8 cellular contexts compared by ENCODE assay signal in the genomic region with DNA sequence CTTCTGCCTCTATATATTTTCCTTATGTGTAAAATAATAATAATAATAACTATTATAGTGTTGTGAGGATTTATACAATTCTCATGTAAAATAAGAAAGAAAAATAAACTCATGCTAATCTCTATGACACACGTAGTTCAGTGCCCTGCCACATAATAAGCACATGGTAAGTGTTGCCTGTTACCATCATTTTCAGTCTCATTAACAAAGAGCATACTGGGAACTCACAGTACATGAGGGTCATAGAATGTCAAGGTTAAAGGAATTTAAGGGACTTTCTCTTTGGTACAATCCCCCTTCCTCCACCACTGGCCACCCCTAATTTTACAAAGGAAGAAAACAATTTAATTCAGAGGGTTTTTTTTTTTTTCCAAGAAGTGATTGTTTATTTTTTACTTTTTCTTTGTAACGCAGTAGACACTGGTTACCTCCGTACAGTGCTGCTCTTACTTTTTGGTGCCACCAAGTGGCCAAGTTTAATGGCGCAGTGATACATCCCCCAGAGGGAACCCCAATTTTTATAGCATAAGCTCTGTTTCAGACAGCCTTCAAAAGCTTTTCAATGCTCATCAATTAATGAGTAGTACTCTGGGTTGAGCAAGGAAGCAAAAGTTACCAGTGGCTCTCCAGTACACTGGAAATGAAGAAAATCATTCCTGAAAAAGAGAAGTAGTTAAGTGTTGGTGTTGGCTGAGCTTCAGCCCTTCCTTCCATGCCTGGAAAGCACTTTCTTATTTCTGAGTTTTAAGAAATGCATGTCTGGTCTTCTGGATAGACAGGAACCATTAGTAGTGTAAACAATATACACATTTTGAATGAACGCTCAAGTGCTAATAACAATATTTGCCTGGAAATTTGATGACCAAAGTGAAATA.
DNase-seq lines count a peak whose midpoint lies in the region; ATAC-seq and TF ChIP-seq lines count a peak whose summit lies in the region.

No MANE protein-coding gene starts in this region.

- no peaks in the 10 kb centered on the region for H3K27me3 ChIP-seq in CD4-positive, alpha-beta T cell (ENCODE audit: control insufficient read depth, insufficient read depth, low read length)
- peaks cover 6% of the 10 kb centered on the region for H3K27me3 ChIP-seq in left ventricle myocardium inferior (ENCODE audit: low read depth)

- H3K4me3 Mint-ChIP-seq in CD4-positive, alpha-beta T cell, result no peak overlapping the region

- H3K4me1 Mint-ChIP-seq in CD4-positive, alpha-beta T cell (ENCODE audit: low read depth), result peaks cover 35% of the 10 kb centered on the region

- H3K36me3 Mint-ChIP-seq in CD4-positive, alpha-beta T cell (ENCODE audit: low read depth), result no peaks in the 10 kb centered on the region

- H3K27me3 Mint-ChIP-seq in CD4-positive, alpha-beta T cell, result no peaks in the 10 kb centered on the region

- no peak overlapping the region for H3K27ac ChIP-seq in CD4-positive, alpha-beta T cell (ENCODE audit: low read depth, low read length)
- no peak overlapping the region for H3K27ac ChIP-seq in left ventricle myocardium inferior (replicated peaks)

- H3K36me3 ChIP-seq in left ventricle myocardium inferior, result no peaks in the 10 kb centered on the region

- H3K4me1 ChIP-seq in left ventricle myocardium inferior, result no peaks in the 10 kb centered on the region

- no peak overlapping the region for H3K4me3 ChIP-seq in left ventricle myocardium inferior

- H3K27ac Mint-ChIP-seq in CD4-positive, alpha-beta T cell, result no peak overlapping the region

- ATAC-seq in CD4-positive, alpha-beta T cell (ENCODE audit: poor library complexity), result peak; percentile 71
- ATAC-seq in GM19035 (IDR thresholded peaks at IDR 0.05; ENCODE audit: unreplicated experiment) (peak; percentile 99), HG03175 (IDR thresholded peaks at IDR 0.05; ENCODE audit: unreplicated experiment) (peak; percentile 95)

- no peaks in the 10 kb centered on the region for H3K9me3 ChIP-seq in CD4-positive, alpha-beta T cell (ENCODE audit: control insufficient read depth, low read length)
- H3K9me3 ChIP-seq in left ventricle myocardium inferior (replicated peaks), result no peaks in the 10 kb centered on the region

- CTCF ChIA-PET in CD4-positive, alpha-beta T cell (lab: Charles Lee), result interaction anchor here (0.6 to 3.1 kb wide), 7 partner anchors 15 to 651 kb away, joined by 3 to 14 read pairs (median 3); no protein-coding TSS in a partner anchor

- H3K9me3 Mint-ChIP-seq in CD4-positive, alpha-beta T cell, result no peaks in the 10 kb centered on the region

- intact Hi-C loops in CD4-positive, alpha-beta T cell (cut with DNase I, micrococcal nuclease), result loop anchor here (1.0 to 10.0 kb wide), 3 partner anchors 333 to 1203 kb away; no protein-coding TSS in a partner anchor
- intact Hi-C loops in left ventricle myocardium inferior (cut with micrococcal nuclease), result loop anchor here (5.0 kb wide), 1 partner anchor 376 kb away; no protein-coding TSS in a partner anchor

- peak; percentile 85 for TF ChIP-seq CTCF in CD4-positive, alpha-beta T cell (IDR thresholded peaks at IDR 0.05)
- peak; percentile 62 for TF ChIP-seq CTCF in left ventricle myocardium inferior (IDR thresholded peaks at IDR 0.05; ENCODE audit: borderline replicate concordance)

- peak; percentile 13 to 57 (median 37) for DNase-seq in CD4-positive, alpha-beta T cell
- DNase-seq in RPMI8226, result peak; percentile 24
- peak; percentile 67 for DNase-seq in activated naive CD4-positive, alpha-beta T cell treated with Interleukin-2 at 50 U/mL for 16 hours
- no peak for DNase-seq in left ventricle myocardium inferior
- DNase-seq in stimulated activated CD4-positive, alpha-beta T cell treated with anti-CD3 and anti-CD28 coated beads, Interleukin-12 subunit alpha, Interleukin-12 subunit beta, amount 100 ng/mL, for 4 hours, result peak; percentile 50
- DNase-seq in NCI-H2107 (lab: John Stamatoyannopoulos, UW), result no peak

- POLR2A ChIA-PET in CD4-positive, alpha-beta T cell (lab: Charles Lee), result interaction anchor here (0.5 to 1.2 kb wide), 4 partner anchors 122 to 1298 kb away, joined by 3 to 7 read pairs (median 3); no protein-coding TSS in a partner anchor

Comparison
In these comparisons a context has a peak if more than half of its experiments do, and no peak if none do; other contexts are left out.
1. DNase-seq: peak in CD4-positive, alpha-beta T cell (10 of 10), RPMI8226 (single experiment), activated naive CD4-positive, alpha-beta T cell treated with Interleukin-2 at 50 U/mL for 16 hours (single experiment) and stimulated activated CD4-positive, alpha-beta T cell treated with anti-CD3 and anti-CD28 coated beads, Interleukin-12 subunit alpha, Interleukin-12 subunit beta, amount 100 ng/mL, for 4 hours (single experiment); none in left ventricle myocardium inferior (single experiment) and NCI-H2107 (single experiment).
2. Peak in every context shown above with its lines, with median percentiles within 50 percentile points of each other: ATAC-seq.